30 cellular contexts compared by ENCODE assay signal in the genomic region with DNA sequence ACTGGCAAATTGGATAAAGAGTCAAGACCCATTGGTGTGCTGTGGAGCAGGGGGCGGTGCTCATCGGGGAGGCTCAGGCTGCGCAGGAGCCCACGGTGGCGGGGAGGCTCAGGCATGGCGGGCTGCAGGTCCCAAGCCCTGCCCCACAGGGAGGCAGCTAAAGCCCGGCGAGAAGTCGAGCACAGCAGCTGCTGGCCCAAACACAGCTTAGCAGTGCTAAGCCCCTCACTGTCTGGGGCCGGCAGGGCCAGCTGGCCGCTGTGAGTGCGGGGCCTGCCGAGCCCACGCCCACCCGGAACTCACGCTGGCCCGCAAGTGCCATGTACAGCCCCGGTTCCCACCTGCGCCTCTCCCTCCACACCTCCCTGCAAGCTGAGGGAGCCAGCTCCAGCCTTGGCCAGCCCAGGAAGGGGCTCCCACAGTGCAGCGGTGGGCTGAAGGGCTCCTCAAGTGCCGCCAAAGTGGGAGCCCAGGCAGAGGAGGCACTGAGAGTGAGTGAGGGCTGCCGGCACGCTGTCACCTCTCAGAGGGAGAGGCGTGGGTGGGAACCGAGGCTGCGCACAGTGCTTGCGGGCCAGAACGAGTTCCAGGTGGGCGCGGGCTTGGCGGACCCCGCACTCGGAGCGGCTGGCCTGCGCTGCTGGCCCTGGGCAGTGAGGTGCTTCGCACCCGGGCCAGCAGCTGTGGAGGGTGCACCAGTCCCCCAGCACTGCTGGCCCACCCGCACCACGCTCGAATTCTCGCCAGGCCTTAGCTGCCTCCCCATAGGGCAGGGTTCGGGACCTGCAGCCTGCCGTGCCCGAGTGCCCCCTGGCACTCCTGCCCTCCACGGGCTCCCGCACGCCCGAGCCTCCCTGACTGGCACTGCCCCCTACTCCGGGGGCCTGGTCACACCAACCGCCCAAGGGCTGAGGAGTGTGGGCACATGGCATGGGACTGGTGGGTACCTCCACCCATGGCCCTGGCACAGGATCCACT.
"Had no signal": no experiment of that assay in that cellular context is flagged by ENCODE, and none has a peak within 500 bp of the region (broad histone marks: within the 10 kb centered on the region; RNA-seq: fewer than 3 reads in every experiment).

No MANE protein-coding gene starts in this region.

- ATAC-seq: activated CD4-positive, CD25-positive, alpha-beta regulatory T cell treated with anti-CD3 and anti-CD28 coated beads, Interleukin-2, amount 50 U/mL, for 24 hours; activated CD8-positive, alpha-beta T cell treated with anti-CD3 and anti-CD28 coated beads for 36 hours; activated naive CD8-positive, alpha-beta T cell treated with anti-CD3 and anti-CD28 coated beads, Interleukin-2, amount 50 U/mL, for 24 hours; activated T-cell treated with anti-CD3 and anti-CD28 coated beads, Interleukin-2, amount 50 U/mL, for 4 hours; esophagus mucosa; T-cell had no signal

- DNase-seq: activated B cell treated with CpG ODN at 0.5 μM for 24 hours; activated CD4-positive, alpha-beta T cell treated with anti-CD3 and anti-CD28 coated beads for 48 hours; activated CD4-positive, alpha-beta T cell treated with anti-CD3 and anti-CD28 coated beads, Interleukin-2, amount 50 U/mL, for 1 hour; activated CD4-positive, alpha-beta T cell treated with anti-CD3 and anti-CD28 coated beads, Interleukin-2, amount 50 U/mL, for 48 hours; activated CD8-positive, alpha-beta memory T cell treated with anti-CD3 and anti-CD28 coated beads for 24 hours; activated CD8-positive, alpha-beta T cell treated with anti-CD3 and anti-CD28 coated beads for 36 hours; activated effector memory CD4-positive, alpha-beta T cell treated with anti-CD3 and anti-CD28 coated beads, Interleukin-2, amount 50 U/mL, for 16 hours; activated naive CD4-positive, alpha-beta T cell treated with anti-CD3 and anti-CD28 coated beads for 36 hours; activated naive CD8-positive, alpha-beta T cell treated with anti-CD3 and anti-CD28 coated beads for 36 hours; activated naive CD8-positive, alpha-beta T cell treated with anti-CD3 and anti-CD28 coated beads, Interleukin-2, amount 50 U/mL, for 24 hours; activated T-cell treated with anti-CD3 and anti-CD28 coated beads, Interleukin-2, amount 50 U/mL, for 4 hours; adrenal gland; amygdala; brain microvascular endothelial cell; dorsolateral prefrontal cortex; effector memory CD4-positive, alpha-beta T cell; endodermal cell; foreskin fibroblast; SW 1271; T-cell; T1000; WERI-Rb-1 had no signal

- H3K27ac Mint-ChIP-seq: activated B cell treated with CpG ODN at 0.5 μM for 24 hours; activated CD8-positive, alpha-beta T cell treated with anti-CD3 and anti-CD28 coated beads for 36 hours; activated naive CD4-positive, alpha-beta T cell treated with anti-CD3 and anti-CD28 coated beads for 36 hours; activated naive CD4-positive, alpha-beta T cell treated with anti-CD3 and anti-CD28 coated beads, Interleukin-2, amount 50 U/mL, for 24 hours; activated naive CD8-positive, alpha-beta T cell treated with anti-CD3 and anti-CD28 coated beads for 36 hours; activated naive CD8-positive, alpha-beta T cell treated with anti-CD3 and anti-CD28 coated beads, Interleukin-2, amount 50 U/mL, for 24 hours; activated T-helper 2 cell treated with anti-CD3 and anti-CD28 coated beads, Interferon-gamma antibody, Interleukin-2, Interleukin-4, amounts not matched to agents 10 μg/mL and 5 μg/mL and 100 μg/mL, durations not matched to agents 14 hours and 24 hours and 36 hours; dendritic cell treated with granulocyte-macrophage colony-stimulating factor and Interleukin-4, amounts not matched to agents 40 ng/mL and 50 ng/mL, for 4 days; endodermal cell; T-cell; T-helper 1 cell treated with Interleukin-12 subunit alpha and Interleukin-12 subunit beta and Interleukin-4 antibody, amounts not matched to agents 30 μg/mL and 1 μg/mL, for 36 hours had no signal

- H3K9me3 Mint-ChIP-seq: activated T-cell treated with anti-CD3 and anti-CD28 coated beads, Interleukin-2, amount 50 U/mL, for 4 hours; T-cell; T-helper 1 cell treated with Interleukin-12 subunit alpha and Interleukin-12 subunit beta and Interleukin-4 antibody, amounts not matched to agents 30 μg/mL and 1 μg/mL, for 36 hours had no signal

- H3K27ac ChIP-seq: adrenal gland, brain microvascular endothelial cell, coronary artery, dorsolateral prefrontal cortex, WERI-Rb-1 had no signal

- H3K27me3 Mint-ChIP-seq: activated B cell treated with CpG ODN at 0.5 μM for 24 hours; activated CD8-positive, alpha-beta T cell treated with anti-CD3 and anti-CD28 coated beads for 36 hours; activated naive CD4-positive, alpha-beta T cell treated with anti-CD3 and anti-CD28 coated beads, Interleukin-2, amount 50 U/mL, for 24 hours; activated naive CD8-positive, alpha-beta T cell treated with anti-CD3 and anti-CD28 coated beads for 36 hours; activated naive CD8-positive, alpha-beta T cell treated with anti-CD3 and anti-CD28 coated beads, Interleukin-2, amount 50 U/mL, for 24 hours; central memory CD8-positive, alpha-beta T cell; dendritic cell treated with granulocyte-macrophage colony-stimulating factor and Interleukin-4, amounts not matched to agents 40 ng/mL and 50 ng/mL, for 4 days; T-cell had no signal

- H3K9me3 ChIP-seq: adrenal gland had no signal

- H3K36me3 ChIP-seq: adrenal gland, brain microvascular endothelial cell, WERI-Rb-1 had no signal

- H3K4me3 Mint-ChIP-seq: activated B cell treated with CpG ODN at 0.5 μM for 24 hours; activated CD8-positive, alpha-beta T cell treated with anti-CD3 and anti-CD28 coated beads for 36 hours; activated naive CD4-positive, alpha-beta T cell treated with anti-CD3 and anti-CD28 coated beads for 36 hours; activated naive CD4-positive, alpha-beta T cell treated with anti-CD3 and anti-CD28 coated beads, Interleukin-2, amount 50 U/mL, for 24 hours; activated naive CD8-positive, alpha-beta T cell treated with anti-CD3 and anti-CD28 coated beads for 36 hours; activated naive CD8-positive, alpha-beta T cell treated with anti-CD3 and anti-CD28 coated beads, Interleukin-2, amount 50 U/mL, for 24 hours; activated T-cell treated with anti-CD3 and anti-CD28 coated beads, Interleukin-2, amount 50 U/mL, for 4 hours; central memory CD8-positive, alpha-beta T cell; dendritic cell treated with granulocyte-macrophage colony-stimulating factor and Interleukin-4, amounts not matched to agents 40 ng/mL and 50 ng/mL, for 4 days; endodermal cell; T-cell; T-helper 1 cell treated with Interleukin-12 subunit alpha and Interleukin-12 subunit beta and Interleukin-4 antibody, amounts not matched to agents 30 μg/mL and 1 μg/mL, for 36 hours had no signal

- H3K4me1 Mint-ChIP-seq: activated B cell treated with CpG ODN at 0.5 μM for 24 hours; activated naive CD4-positive, alpha-beta T cell treated with anti-CD3 and anti-CD28 coated beads, Interleukin-2, amount 50 U/mL, for 24 hours; activated naive CD8-positive, alpha-beta T cell treated with anti-CD3 and anti-CD28 coated beads for 36 hours; activated naive CD8-positive, alpha-beta T cell treated with anti-CD3 and anti-CD28 coated beads, Interleukin-2, amount 50 U/mL, for 24 hours; T-cell had no signal

- H3K4me1 ChIP-seq: adrenal gland had no signal

- H3K4me3 ChIP-seq: adrenal gland, coronary artery, dorsolateral prefrontal cortex had no signal

- H3K27me3 ChIP-seq: adrenal gland, brain microvascular endothelial cell, dorsolateral prefrontal cortex had no signal
